In the genomic region with DNA sequence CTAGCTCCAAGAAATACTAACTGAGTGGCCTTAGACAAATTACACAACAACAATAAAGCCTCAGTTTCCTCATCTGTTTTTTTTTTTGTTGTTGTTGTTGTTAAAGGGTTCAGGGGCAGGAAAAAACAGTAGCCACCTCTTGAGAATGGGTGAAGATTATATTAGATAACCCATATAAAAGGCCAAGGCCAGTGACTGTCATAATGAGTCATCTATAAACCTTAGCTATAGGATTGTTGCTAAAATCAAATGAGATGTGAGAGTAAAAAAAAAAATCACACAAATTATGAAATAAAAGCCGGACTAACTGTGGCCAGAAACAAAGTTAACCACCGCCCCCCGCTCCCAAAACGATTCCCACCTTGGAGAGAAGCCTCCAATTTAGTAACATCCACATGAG, we compare ENCODE assay signal across 8 cellular contexts. TPM values are rescaled to one million over a fixed set of nuclear protein-coding genes. Genes with fewer than 3 reads are reported as not detected.
A peak's percentile ranks its signal among the peaks of the same experiment; 100 is the strongest.
DNase-seq lines count a peak whose midpoint lies in the region; ATAC-seq, FAIRE-seq and TF ChIP-seq lines count a peak whose summit lies in the region.

No MANE protein-coding gene starts in this region.

- FAIRE-seq in kidney (lab: Jason Lieb, UNC), result no peak

- no peak overlapping the region for H3K27ac ChIP-seq in kidney (ENCODE audit: low read depth in 2 of 2, low read length in 2 of 2)

- peak overlapping the region; percentile 79 to 100 for H3K4me3 ChIP-seq in kidney (ENCODE audit: low read length in 2 of 2)

- peaks cover 4 to 14% of the 10 kb centered on the region in 2 donors for H3K4me1 ChIP-seq in kidney (ENCODE audit: control insufficient read depth in 1 of 2, insufficient read depth in 1 of 2, low read depth in 1 of 2, low read length in 2 of 2)

- peaks cover 65% of the 10 kb centered on the region for H3K4me1 Mint-ChIP-seq in activated naive CD4-positive, alpha-beta T cell treated with anti-CD3 and anti-CD28 coated beads, Interleukin-2, amount 10 ng/mL, durations not matched to agents 7 days and 5 days
- H3K4me1 Mint-ChIP-seq in activated naive CD8-positive, alpha-beta T cell treated with anti-CD3 and anti-CD28 coated beads for 36 hours, result peaks cover 52% of the 10 kb centered on the region
- peaks cover 37% of the 10 kb centered on the region for H3K4me1 Mint-ChIP-seq in type B pancreatic cell (ENCODE audit: unreplicated experiment)

- no peak for DNase-seq in activated naive CD4-positive, alpha-beta T cell treated with anti-CD3 and anti-CD28 coated beads, Interleukin-2, amount 10 ng/mL, durations not matched to agents 7 days and 5 days
- DNase-seq in activated naive CD4-positive, alpha-beta T cell (lab: John Stamatoyannopoulos, UW), result no peak
- DNase-seq in activated naive CD8-positive, alpha-beta T cell treated with anti-CD3 and anti-CD28 coated beads for 36 hours, result no peak
- DNase-seq in kidney, result no peak
- no peak for DNase-seq in type B pancreatic cell (ENCODE audit: extremely low spot score, unreplicated experiment)
- no peak for DNase-seq in cortex of kidney (lab: John Stamatoyannopoulos, UW)

- H3K27me3 Mint-ChIP-seq in activated naive CD4-positive, alpha-beta T cell treated with anti-CD3 and anti-CD28 coated beads, Interleukin-2, amount 10 ng/mL, durations not matched to agents 7 days and 5 days, result no peaks in the 10 kb centered on the region
- no peaks in the 10 kb centered on the region for H3K27me3 Mint-ChIP-seq in activated naive CD8-positive, alpha-beta T cell treated with anti-CD3 and anti-CD28 coated beads for 36 hours
- H3K27me3 Mint-ChIP-seq in type B pancreatic cell, result no peaks in the 10 kb centered on the region

- H3K4me3 Mint-ChIP-seq in activated naive CD4-positive, alpha-beta T cell treated with anti-CD3 and anti-CD28 coated beads, Interleukin-2, amount 10 ng/mL, durations not matched to agents 7 days and 5 days, result peak overlapping the region; percentile 97
- peak overlapping the region; percentile 94 for H3K4me3 Mint-ChIP-seq in activated naive CD8-positive, alpha-beta T cell treated with anti-CD3 and anti-CD28 coated beads for 36 hours
- peak overlapping the region; percentile 95 for H3K4me3 Mint-ChIP-seq in type B pancreatic cell

- TF ChIP-seq CTCF in kidney (IDR thresholded peaks at IDR 0.05; ENCODE audit: borderline replicate concordance, extremely low read depth, insufficient read depth) (no peak), type B pancreatic cell (conservative IDR thresholded peaks at IDR 0.05) (no peak)

- H3K36me3 ChIP-seq in kidney (ENCODE audit: control insufficient read depth in 1 of 2, insufficient read depth in 2 of 2, low read length in 2 of 2), result no peaks in the 10 kb centered on the region

- no peaks in the 10 kb centered on the region for H3K9me3 Mint-ChIP-seq in activated naive CD4-positive, alpha-beta T cell treated with anti-CD3 and anti-CD28 coated beads, Interleukin-2, amount 10 ng/mL, durations not matched to agents 7 days and 5 days
- no peaks in the 10 kb centered on the region for H3K9me3 Mint-ChIP-seq in activated naive CD8-positive, alpha-beta T cell treated with anti-CD3 and anti-CD28 coated beads for 36 hours
- no peaks in the 10 kb centered on the region for H3K9me3 Mint-ChIP-seq in type B pancreatic cell

- H3K27ac Mint-ChIP-seq in activated naive CD4-positive, alpha-beta T cell treated with anti-CD3 and anti-CD28 coated beads, Interleukin-2, amount 10 ng/mL, durations not matched to agents 7 days and 5 days, result peak overlapping the region; percentile 92
- peak overlapping the region; percentile 99 for H3K27ac Mint-ChIP-seq in activated naive CD8-positive, alpha-beta T cell treated with anti-CD3 and anti-CD28 coated beads for 36 hours
- peak overlapping the region; percentile 90 for H3K27ac Mint-ChIP-seq in type B pancreatic cell

- H3K9me3 ChIP-seq in kidney (ENCODE audit: control insufficient read depth in 1 of 2, low read length in 2 of 2), result no peaks in the 10 kb centered on the region

- H3K36me3 Mint-ChIP-seq in activated naive CD4-positive, alpha-beta T cell treated with anti-CD3 and anti-CD28 coated beads, Interleukin-2, amount 10 ng/mL, durations not matched to agents 7 days and 5 days, result peaks cover 27% of the 10 kb centered on the region
- H3K36me3 Mint-ChIP-seq in activated naive CD8-positive, alpha-beta T cell treated with anti-CD3 and anti-CD28 coated beads for 36 hours, result peaks cover 27% of the 10 kb centered on the region
- H3K36me3 Mint-ChIP-seq in type B pancreatic cell, result peaks cover 7% of the 10 kb centered on the region

- peak overlapping the region; percentile 50 to 100 for H3K9ac ChIP-seq in kidney (ENCODE audit: low read length in 2 of 2)

- CTCF ChIA-PET in activated naive CD4-positive, alpha-beta T cell treated with anti-CD3 and anti-CD28 coated beads, Interleukin-2, amount 10 ng/mL, durations not matched to agents 7 days and 5 days (lab: Charles Lee), result interaction anchor here (1.1 to 2.0 kb wide), 2 partner anchors 24 to 25 kb away, joined by 4 read pairs; no protein-coding TSS in a partner anchor

- ATAC-seq in GM21825 (IDR thresholded peaks at IDR 0.05; ENCODE audit: unreplicated experiment) (no peak), HG02642 (IDR thresholded peaks at IDR 0.05; ENCODE audit: poor library complexity, unreplicated experiment) (no peak)

- intact Hi-C loops in kidney (cut with DNase I), result no loop called here

RNA-seq across cellular contexts. Expression of a gene that starts 1.3 kb away (rescaled TPM):
- total RNA-seq in activated naive CD8-positive, alpha-beta T cell treated with anti-CD3 and anti-CD28 coated beads for 36 hours, result 10 to 100 TPM; 51.3 to 54.9 TPM
- total RNA-seq in kidney, result 22.8 TPM
- 3.2 TPM for polyA plus RNA-seq in kidney (ENCODE audit: insufficient read depth, low read depth, low replicate concordance)
- total RNA-seq in type B pancreatic cell (ENCODE audit: low replicate concordance), result 25.7 and 35.9 TPM in 2 replicates

RNA-seq across cellular contexts. Expression of a gene that starts 18.1 kb away (rescaled TPM):
- 10 to 100 TPM; 49.6 to 49.8 TPM for total RNA-seq in activated naive CD8-positive, alpha-beta T cell treated with anti-CD3 and anti-CD28 coated beads for 36 hours
- 27.1 TPM for total RNA-seq in kidney
- 16.4 TPM for polyA plus RNA-seq in kidney (ENCODE audit: insufficient read depth, low read depth, low replicate concordance)
- total RNA-seq in type B pancreatic cell (ENCODE audit: low replicate concordance), result 38.3 and 40.4 TPM in 2 replicates
